9 cellular contexts compared by ENCODE assay signal in genomic region chr2:69798466-69798908, GRCh38. TPM values are rescaled to one million over a fixed set of nuclear protein-coding genes. Genes with fewer than 3 reads are reported as not detected.
A peak's percentile ranks its signal among the peaks of the same experiment; 100 is the strongest.
DNase-seq lines count a peak whose midpoint lies in the region; ATAC-seq and TF ChIP-seq lines count a peak whose summit lies in the region.
"Had no signal": no experiment of that assay in that cellular context is flagged by ENCODE, and none has a peak within 500 bp of the region (broad histone marks: within the 10 kb centered on the region; RNA-seq: fewer than 3 reads in every experiment).

No MANE protein-coding gene starts in this region.

- H3K9me3 ChIP-seq in tibial artery = no peaks in the 10 kb centered on the region
- no peaks in the 10 kb centered on the region for H3K9me3 ChIP-seq in CD4-positive, alpha-beta memory T cell (ENCODE audit: control insufficient read depth in 1 of 2, low read length in 2 of 2)

- no peaks in the 10 kb centered on the region for H3K27me3 Mint-ChIP-seq in activated CD8-positive, alpha-beta memory T cell treated with anti-CD3 and anti-CD28 coated beads, Interleukin-2, amount 10 ng/mL, durations not matched to agents 7 days and 5 days
- H3K27me3 Mint-ChIP-seq in CD4-positive, alpha-beta memory T cell = no peaks in the 10 kb centered on the region

- peaks cover 13% of the 10 kb centered on the region for H3K4me1 Mint-ChIP-seq in activated CD8-positive, alpha-beta memory T cell treated with anti-CD3 and anti-CD28 coated beads, Interleukin-2, amount 10 ng/mL, durations not matched to agents 7 days and 5 days
- H3K4me1 Mint-ChIP-seq in CD4-positive, alpha-beta memory T cell = peaks cover 2 to 15% (median 7%) of the 10 kb centered on the region in 4 donors

- peak overlapping the region; percentile 71 to 80 for H3K27ac ChIP-seq in tibial artery
- no peak overlapping the region for H3K27ac ChIP-seq in CD4-positive, alpha-beta memory T cell (ENCODE audit: low read depth, low read length)
- H3K27ac ChIP-seq: C4-2B had no signal

- peak; percentile 16 for ATAC-seq in activated CD8-positive, alpha-beta memory T cell treated with anti-CD3 and anti-CD28 coated beads, Interleukin-2, amount 10 ng/mL, durations not matched to agents 7 days and 5 days

- no peak for TF ChIP-seq CTCF in tibial artery (IDR thresholded peaks at IDR 0.05)

- peaks cover 0 to 38% (median 30%) of the 10 kb centered on the region in 4 donors for H3K4me1 ChIP-seq in tibial artery
- H3K4me1 ChIP-seq in CD4-positive, alpha-beta memory T cell (ENCODE audit: insufficient read depth, low read length) = no peaks in the 10 kb centered on the region

- intact Hi-C loops in tibial artery (cut with DNase I; ENCODE audit: low total_unique reads) = no loop called here
- intact Hi-C loops in CD4-positive, alpha-beta memory T cell (cut with micrococcal nuclease) = no loop called here

- peak overlapping the region; percentile 37 for H3K4me3 Mint-ChIP-seq in activated CD8-positive, alpha-beta memory T cell treated with anti-CD3 and anti-CD28 coated beads, Interleukin-2, amount 10 ng/mL, durations not matched to agents 7 days and 5 days
- no peak overlapping the region for H3K4me3 Mint-ChIP-seq in CD4-positive, alpha-beta memory T cell

- H3K9me3 Mint-ChIP-seq in activated CD8-positive, alpha-beta memory T cell treated with anti-CD3 and anti-CD28 coated beads, Interleukin-2, amount 10 ng/mL, durations not matched to agents 7 days and 5 days (ENCODE audit: low read depth) = no peaks in the 10 kb centered on the region
- H3K9me3 Mint-ChIP-seq in CD4-positive, alpha-beta memory T cell = no peaks in the 10 kb centered on the region

- CTCF ChIA-PET in activated CD8-positive, alpha-beta memory T cell treated with anti-CD3 and anti-CD28 coated beads, Interleukin-2, amount 10 ng/mL, durations not matched to agents 7 days and 5 days (lab: Charles Lee) = interaction anchor here (1.2 to 3.4 kb wide), 3 partner anchors 8 to 233 kb away, joined by 3 to 21 read pairs (median 4); no protein-coding TSS in a partner anchor
- CTCF ChIA-PET in CD4-positive, alpha-beta memory T cell (lab: Charles Lee; ENCODE audit: partially characterized antibody) = interaction anchor here (1.7 to 2.1 kb wide), 2 partner anchors 18 to 74 kb away, joined by 7 to 9 read pairs; no protein-coding TSS in a partner anchor

- peaks cover 9% of the 10 kb centered on the region for H3K36me3 Mint-ChIP-seq in activated CD8-positive, alpha-beta memory T cell treated with anti-CD3 and anti-CD28 coated beads, Interleukin-2, amount 10 ng/mL, durations not matched to agents 7 days and 5 days
- peaks cover 0 to under 1% of the 10 kb centered on the region in 2 donors for H3K36me3 Mint-ChIP-seq in CD4-positive, alpha-beta memory T cell

- no peak overlapping the region for H3K27ac Mint-ChIP-seq in activated CD8-positive, alpha-beta memory T cell treated with anti-CD3 and anti-CD28 coated beads, Interleukin-2, amount 10 ng/mL, durations not matched to agents 7 days and 5 days
- H3K27ac Mint-ChIP-seq in CD4-positive, alpha-beta memory T cell = no peak overlapping the region

- peaks cover 0 to 3% (median 0%) of the 10 kb centered on the region in 3 donors for H3K36me3 ChIP-seq in tibial artery
- no peaks in the 10 kb centered on the region for H3K36me3 ChIP-seq in CD4-positive, alpha-beta memory T cell (ENCODE audit: insufficient read depth, low read length)

- DNase-seq in activated CD8-positive, alpha-beta memory T cell treated with anti-CD3 and anti-CD28 coated beads, Interleukin-2, amount 10 ng/mL, durations not matched to agents 7 days and 5 days = no peak
- no peak for DNase-seq in activated CD8-positive, alpha-beta memory T cell treated with anti-CD3 and anti-CD28 coated beads, Interleukin-2, amount 50 U/mL, for 48 hours
- DNase-seq in amniotic epithelial cell (ENCODE audit: low read depth) (peak; percentile 71), left kidney (ENCODE audit: low read depth, low spot score) (peak; percentile 61), tibial artery (peak; percentile 47 to 70), NCI-H1048 (lab: John Stamatoyannopoulos, UW) (no peak)
- DNase-seq in CD4-positive, alpha-beta memory T cell = no peak
- no peak for DNase-seq in central memory CD4-positive, alpha-beta T cell

- H3K27me3 ChIP-seq in tibial artery = no peaks in the 10 kb centered on the region
- H3K27me3 ChIP-seq in CD4-positive, alpha-beta memory T cell (ENCODE audit: insufficient read depth, low read length) = no peaks in the 10 kb centered on the region

- H3K4me3 ChIP-seq in tibial artery = peak overlapping the region; percentile 45 to 51
- H3K4me3 ChIP-seq in CD4-positive, alpha-beta memory T cell (ENCODE audit: low read length in 2 of 2) = no peak overlapping the region

- POLR2A ChIA-PET in CD4-positive, alpha-beta memory T cell (lab: Charles Lee; ENCODE audit: partially characterized antibody) = no interaction called here

RNA-seq across cellular contexts. Expression of gene GMCL1, which starts 31.0 kb away (rescaled TPM):
- total RNA-seq in activated CD8-positive, alpha-beta memory T cell treated with anti-CD3 and anti-CD28 coated beads, Interleukin-2, amount 10 ng/mL, durations not matched to agents 7 days and 5 days = 10 to 100 TPM; 26.5 to 32.6 TPM
- total RNA-seq in CD4-positive, alpha-beta memory T cell = 10 to 100 TPM; 28.2 to 31.8 TPM
- polyA plus RNA-seq in CD4-positive, alpha-beta memory T cell = 10 to 100 TPM; 27.7 to 37.8 TPM

RNA-seq across cellular contexts. Expression of gene ANXA4, which starts 56.6 kb away (rescaled TPM):
- 10 to 100 TPM; 56.1 to 66.6 TPM for total RNA-seq in activated CD8-positive, alpha-beta memory T cell treated with anti-CD3 and anti-CD28 coated beads, Interleukin-2, amount 10 ng/mL, durations not matched to agents 7 days and 5 days
- 10 to 100 TPM; 22.3 to 24.2 TPM for total RNA-seq in CD4-positive, alpha-beta memory T cell
- 10 to 100 TPM; 27.5 to 30.8 TPM for polyA plus RNA-seq in CD4-positive, alpha-beta memory T cell

Comparison
In these comparisons a context has a peak if more than half of its experiments do, and no peak if none do; other contexts are left out.
1. DNase-seq: peak in amniotic epithelial cell (single experiment), left kidney (single experiment) and tibial artery (2 of 2); none in activated CD8-positive, alpha-beta memory T cell treated with anti-CD3 and anti-CD28 coated beads, Interleukin-2, amount 10 ng/mL, durations not matched to agents 7 days and 5 days (single experiment), activated CD8-positive, alpha-beta memory T cell treated with anti-CD3 and anti-CD28 coated beads, Interleukin-2, amount 50 U/mL, for 48 hours (single experiment), CD4-positive, alpha-beta memory T cell (0 of 5), NCI-H1048 (single experiment) and central memory CD4-positive, alpha-beta T cell (single experiment).
2. H3K4me3 ChIP-seq: peak in tibial artery (2 of 2); none in CD4-positive, alpha-beta memory T cell (0 of 2).